ENCODE assay signal across 9 cellular contexts in genomic region chr14:90522585-90523191, GRCh38.
DNase-seq lines count a peak whose midpoint lies in the region; ATAC-seq and TF ChIP-seq lines count a peak whose summit lies in the region.
"Had no signal": no experiment of that assay in that cellular context is flagged by ENCODE, and none has a peak within 500 bp of the region (broad histone marks: within the 10 kb centered on the region; RNA-seq: fewer than 3 reads in every experiment).

No MANE protein-coding gene starts in this region.

- TF ChIP-seq CTCF in choroid plexus epithelial cell (conservative IDR thresholded peaks at IDR 0.05; ENCODE audit: low read depth, low read length) = no peak
- TF ChIP-seq CTCF in osteocyte (IDR thresholded peaks at IDR 0.05) = no peak

- no peak for ATAC-seq in HG02759 (IDR thresholded peaks at IDR 0.05; ENCODE audit: unreplicated experiment)
- no peak for ATAC-seq in GM18861 (IDR thresholded peaks at IDR 0.05; ENCODE audit: unreplicated experiment)
- ATAC-seq: naive thymus-derived CD4-positive, alpha-beta T cell had no signal

- H3K4me3 ChIP-seq in choroid plexus epithelial cell (ENCODE audit: low read depth, low read length) = no peak overlapping the region

- no peak overlapping the region for H3K4me3 Mint-ChIP-seq in osteocyte (ENCODE audit: unreplicated experiment)
- H3K4me3 Mint-ChIP-seq: naive thymus-derived CD4-positive, alpha-beta T cell had no signal

- H3K36me3 Mint-ChIP-seq in osteocyte (ENCODE audit: unreplicated experiment) = no peaks in the 10 kb centered on the region

- H3K27ac Mint-ChIP-seq in osteocyte (ENCODE audit: unreplicated experiment) = no peak overlapping the region
- H3K27ac Mint-ChIP-seq: naive thymus-derived CD4-positive, alpha-beta T cell had no signal

- H3K27me3 Mint-ChIP-seq in osteocyte (ENCODE audit: unreplicated experiment) = no peaks in the 10 kb centered on the region

- DNase-seq in Daoy (ENCODE audit: low read depth) (peak; percentile 92), NCI-H446 (lab: John Stamatoyannopoulos, UW) (peak; percentile 57 to 89), choroid plexus epithelial cell (ENCODE audit: low read depth) (peak; percentile 24), nucleus accumbens (lab: John Stamatoyannopoulos, UW) (peak in 37 of 56 donors; percentile 27 to 82 (median 58)), osteocyte (ENCODE audit: extremely low spot score, unreplicated experiment) (no peak), DMS114 treated with DMSO at 0.1 percent for 48 hours (lab: John Stamatoyannopoulos, UW; ENCODE audit: unreplicated experiment) (no peak)
- DNase-seq: naive thymus-derived CD4-positive, alpha-beta T cell had no signal

- H3K9me3 Mint-ChIP-seq in osteocyte (ENCODE audit: unreplicated experiment) = peaks cover 9% of the 10 kb centered on the region

- peaks cover 32% of the 10 kb centered on the region for H3K4me1 Mint-ChIP-seq in osteocyte (ENCODE audit: unreplicated experiment)
- H3K4me1 Mint-ChIP-seq: naive thymus-derived CD4-positive, alpha-beta T cell had no signal

Comparison
In these comparisons a context has a peak if more than half of its experiments do, and no peak if none do; other contexts are left out.
1. DNase-seq: peak in Daoy (single experiment), NCI-H446 (2 of 2), choroid plexus epithelial cell (single experiment) and nucleus accumbens (37 of 56); none in osteocyte (single experiment) and DMS114 treated with DMSO at 0.1 percent for 48 hours (single experiment).